In the genomic region with DNA sequence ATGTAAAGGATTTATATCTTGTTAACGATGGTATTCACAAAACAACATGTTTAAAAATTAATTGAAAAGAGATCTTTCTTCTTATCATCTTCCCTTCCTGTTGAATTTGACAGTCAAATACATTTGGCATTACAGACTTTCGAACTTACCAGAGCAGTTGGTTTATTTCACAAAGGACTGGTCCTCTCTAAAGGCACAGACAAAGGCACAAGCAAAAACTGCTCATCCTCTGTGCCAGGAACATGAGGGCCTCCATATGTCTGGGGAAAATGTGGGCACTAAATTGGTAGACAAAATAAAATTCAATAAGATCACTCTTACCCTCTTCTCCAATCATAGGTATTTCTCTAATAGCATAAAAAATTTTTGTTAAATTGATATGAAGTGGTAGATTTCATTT, we compare ENCODE assay signal across 22 cellular contexts.
"Had no signal": no experiment of that assay in that cellular context is flagged by ENCODE, and none has a peak within 500 bp of the region (broad histone marks: within the 10 kb centered on the region; RNA-seq: fewer than 3 reads in every experiment).

No MANE protein-coding gene starts in this region.

- DNase-seq: stimulated activated CD4-positive, alpha-beta T cell treated with anti-CD3 and anti-CD28 coated beads, Interleukin-2, amount 100 ng/mL, for 48 hours; stimulated activated CD4-positive, alpha-beta T cell treated with anti-CD3 and anti-CD28 coated beads, Interleukin-4, amount 100 ng/mL, for 1 hour; stimulated activated CD4-positive, alpha-beta T cell treated with anti-CD3 and anti-CD28 coated beads, Interleukin-4, amount 100 ng/mL, for 24 hours; stimulated activated CD4-positive, alpha-beta T cell treated with anti-CD3 and anti-CD28 coated beads, Interleukin-4, amount 100 ng/mL, for 4 hours; stimulated activated CD8-positive, alpha-beta memory T cell treated with anti-CD3 and anti-CD28 coated beads, Interleukin-4, amount 100 ng/mL, for 48 hours; stimulated activated naive B cell treated with anti-CD40 and anti-IgM and Interleukin-4, amounts not matched to agents 10 μg/mL and 1 μg/mL and 100 μg/mL, for 72 hours; stimulated activated naive CD4-positive, alpha-beta T cell; stimulated activated naive CD4-positive, alpha-beta T cell treated with Interleukin-2 at 50 U/mL for 16 hours; stimulated activated naive CD8-positive, alpha-beta T cell treated with anti-CD3 and anti-CD28 coated beads, Interleukin-15, amount 100 ng/mL, for 72 hours; stimulated activated naive CD8-positive, alpha-beta T cell treated with anti-CD3 and anti-CD28 coated beads, Interleukin-15, Interleukin-2, amounts not matched to agents 100 U/mL and 50 U/mL, for 24 hours; stomach; substantia nigra; testis; thyroid gland; tibial artery; transverse colon; trophoblast cell; upper lobe of left lung; upper lobe of right lung; uterus had no signal

- ATAC-seq: stimulated activated effector memory CD8-positive, alpha-beta T cell treated with anti-CD3 and anti-CD28 coated beads, Interleukin-12 subunit alpha, Interleukin-12 subunit beta, amount 100 ng/mL, for 72 hours; stimulated activated memory B cell treated with anti-CD40 and anti-IgM and Interleukin-4, amounts not matched to agents 10 μg/mL and 1 μg/mL and 100 μg/mL, for 72 hours; stimulated activated naive B cell treated with anti-CD40 and anti-IgM and Interleukin-4, amounts not matched to agents 10 μg/mL and 1 μg/mL and 100 μg/mL, for 72 hours; stimulated activated naive CD8-positive, alpha-beta T cell treated with anti-CD3 and anti-CD28 coated beads, Interleukin-15, amount 100 ng/mL, for 72 hours; stimulated activated naive CD8-positive, alpha-beta T cell treated with anti-CD3 and anti-CD28 coated beads, Interleukin-15, Interleukin-2, amounts not matched to agents 100 U/mL and 50 U/mL, for 24 hours; upper lobe of right lung had no signal
